ENCODE assay signal across 10 cellular contexts in the genomic region with DNA sequence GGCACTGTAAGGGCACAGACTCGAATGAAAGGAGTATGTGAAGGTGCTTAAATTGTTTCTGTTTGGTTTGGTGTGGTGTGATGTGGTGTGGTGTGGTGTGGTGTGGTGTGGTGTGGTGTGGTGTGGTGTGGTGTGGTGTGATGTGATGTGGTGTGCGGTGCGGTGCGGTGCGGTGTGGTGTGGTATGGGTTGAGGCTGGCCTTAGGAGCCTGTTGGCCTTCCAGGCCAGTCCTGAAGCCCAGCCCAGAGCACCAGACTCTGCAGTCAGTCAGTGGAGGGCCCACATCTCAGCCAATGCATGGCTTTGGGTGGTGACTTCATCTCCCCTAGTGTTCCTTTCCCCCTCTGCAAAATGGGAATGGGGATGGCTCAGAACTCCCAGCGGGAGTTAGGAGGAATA.
"Had no signal": no experiment of that assay in that cellular context is flagged by ENCODE, and none has a peak within 500 bp of the region (broad histone marks: within the 10 kb centered on the region; RNA-seq: fewer than 3 reads in every experiment).

No MANE protein-coding gene starts in this region.

- H3K27ac Mint-ChIP-seq: GM23338, H9, HFFc6 had no signal

- FAIRE-seq: H1, H54 had no signal

- H3K9me3 Mint-ChIP-seq: GM23338, H9 had no signal

- H3K9ac ChIP-seq: GM23248 had no signal

- H3K4me1 ChIP-seq: HAP-1 had no signal

- DNase-seq: GM23248, GOT3, H7, H9, HCEC 1CT, HFFc6 had no signal

- H2AFZ ChIP-seq: GM23248, GM23338 had no signal

- H3K4me2 ChIP-seq: GM23338 had no signal

- H3K27ac ChIP-seq: GM23248 had no signal

- H3K9me3 ChIP-seq: HAP-1 had no signal

- H3K36me3 ChIP-seq: HAP-1 had no signal

- H3K4me3 ChIP-seq: GM23248, GM23338, HAP-1 had no signal

- H3K4me1 Mint-ChIP-seq: H9 had no signal

- H3K4me3 Mint-ChIP-seq: GM23338, H9, HFFc6 had no signal
